17 cellular contexts compared by ENCODE assay signal in genomic region chr18:42192251-42193248, GRCh38.
A peak's percentile ranks its signal among the peaks of the same experiment; 100 is the strongest.
DNase-seq lines count a peak whose midpoint lies in the region; ATAC-seq, FAIRE-seq and TF ChIP-seq lines count a peak whose summit lies in the region.
"Had no signal": no experiment of that assay in that cellular context is flagged by ENCODE, and none has a peak within 500 bp of the region (broad histone marks: within the 10 kb centered on the region; RNA-seq: fewer than 3 reads in every experiment).

No MANE protein-coding gene starts in this region.

- in situ Hi-C loops in astrocyte of the spinal cord (cut with HindIII; ENCODE audit: low sequenced_read_pairs) = no loop called here

- 69% methylated on average over 5 of the region's 5 CpGs for WGBS in liver

- H3K27ac ChIP-seq in liver (ENCODE audit: low read depth in 1 of 2, low read length in 2 of 2) = no peak overlapping the region
- H3K27ac ChIP-seq: coronary artery, SK-N-MC had no signal

- peaks cover 0 to 8% (median 0%) of the 10 kb centered on the region in 4 donors for H3K36me3 ChIP-seq in liver (ENCODE audit: control insufficient read depth in 4 of 4, insufficient read depth in 3 of 4, low read depth in 1 of 4, low read length in 3 of 4)

- H3K4me3 ChIP-seq in astrocyte of the spinal cord (ENCODE audit: low read depth, low read length) (no peak overlapping the region), liver (ENCODE audit: low read depth in 1 of 3, low read length in 3 of 3) (no peak overlapping the region)
- H3K4me3 ChIP-seq: coronary artery, SK-N-MC had no signal

- no peak overlapping the region for H3K9ac ChIP-seq in liver (ENCODE audit: low read depth in 1 of 2, low read length in 2 of 2)

- H3K9me3 ChIP-seq in liver (ENCODE audit: control insufficient read depth in 4 of 4, low read length in 3 of 4) = peaks cover 0 to 3% (median 0%) of the 10 kb centered on the region in 4 donors

- peak; percentile 96 for FAIRE-seq in D721Med (lab: Jason Lieb, UNC)

- no peak for ATAC-seq in GM18907 (IDR thresholded peaks at IDR 0.05; ENCODE audit: unreplicated experiment)
- ATAC-seq: left colon; stimulated activated effector memory CD8-positive, alpha-beta T cell treated with anti-CD3 and anti-CD28 coated beads, Interleukin-12 subunit alpha, Interleukin-12 subunit beta, amount 100 ng/mL, for 72 hours had no signal

- DNase-seq in D721Med (ENCODE audit: insufficient read length, low spot score) = no peak
- DNase-seq in NCI-H460 (ENCODE audit: extremely low read depth, low read depth) = peak; percentile 9
- DNase-seq in astrocyte of the spinal cord (ENCODE audit: low read depth, low spot score) = peak; percentile 26
- no peak for DNase-seq in AG08395 (ENCODE audit: low spot score)
- no peak for DNase-seq in NCI-H2171 (lab: John Stamatoyannopoulos, UW)
- DNase-seq in NCI-H2029 (lab: John Stamatoyannopoulos, UW) = no peak
- DNase-seq: activated CD4-positive, alpha-beta T cell treated with anti-CD3 and anti-CD28 coated beads, Interleukin-2, amount 50 U/mL, for 1 hour; activated naive CD4-positive, alpha-beta T cell treated with Interleukin-2 at 50 U/mL for 16 hours; CD4-positive, alpha-beta memory T cell; left colon; NCI-H2081; occipital lobe had no signal

- H3K27me3 ChIP-seq in liver (ENCODE audit: control insufficient read depth in 4 of 4, insufficient read depth in 4 of 4, low read length in 3 of 4) = no peaks in the 10 kb centered on the region

- no peak for TF ChIP-seq RAD21 in liver (IDR thresholded peaks at IDR 0.05)

- TF ChIP-seq CTCF in D721Med (IDR thresholded peaks at IDR 0.05; ENCODE audit: insufficient read depth, missing control alignments) (no peak), astrocyte of the spinal cord (IDR thresholded peaks at IDR 0.05; ENCODE audit: low read depth, low read length) (no peak), liver (IDR thresholded peaks at IDR 0.05; ENCODE audit: low read depth, low read length, missing input control) (no peak)

- H3K4me1 ChIP-seq in liver (ENCODE audit: control insufficient read depth in 4 of 4, insufficient read depth in 4 of 4, low read length in 3 of 4) = no peaks in the 10 kb centered on the region

TF ChIP-seq in liver, 16 proteins besides CTCF, POLR2A, EP300 and RAD21:
- TF ChIP-seq SP1 (IDR thresholded peaks at IDR 0.05) (no peak), JUND (IDR thresholded peaks at IDR 0.05) (no peak), NR2F2 (IDR thresholded peaks at IDR 0.05) (no peak), FOXA2 (IDR thresholded peaks at IDR 0.05) (peak; percentile 31)
- TF ChIP-seq, protein P1, sequence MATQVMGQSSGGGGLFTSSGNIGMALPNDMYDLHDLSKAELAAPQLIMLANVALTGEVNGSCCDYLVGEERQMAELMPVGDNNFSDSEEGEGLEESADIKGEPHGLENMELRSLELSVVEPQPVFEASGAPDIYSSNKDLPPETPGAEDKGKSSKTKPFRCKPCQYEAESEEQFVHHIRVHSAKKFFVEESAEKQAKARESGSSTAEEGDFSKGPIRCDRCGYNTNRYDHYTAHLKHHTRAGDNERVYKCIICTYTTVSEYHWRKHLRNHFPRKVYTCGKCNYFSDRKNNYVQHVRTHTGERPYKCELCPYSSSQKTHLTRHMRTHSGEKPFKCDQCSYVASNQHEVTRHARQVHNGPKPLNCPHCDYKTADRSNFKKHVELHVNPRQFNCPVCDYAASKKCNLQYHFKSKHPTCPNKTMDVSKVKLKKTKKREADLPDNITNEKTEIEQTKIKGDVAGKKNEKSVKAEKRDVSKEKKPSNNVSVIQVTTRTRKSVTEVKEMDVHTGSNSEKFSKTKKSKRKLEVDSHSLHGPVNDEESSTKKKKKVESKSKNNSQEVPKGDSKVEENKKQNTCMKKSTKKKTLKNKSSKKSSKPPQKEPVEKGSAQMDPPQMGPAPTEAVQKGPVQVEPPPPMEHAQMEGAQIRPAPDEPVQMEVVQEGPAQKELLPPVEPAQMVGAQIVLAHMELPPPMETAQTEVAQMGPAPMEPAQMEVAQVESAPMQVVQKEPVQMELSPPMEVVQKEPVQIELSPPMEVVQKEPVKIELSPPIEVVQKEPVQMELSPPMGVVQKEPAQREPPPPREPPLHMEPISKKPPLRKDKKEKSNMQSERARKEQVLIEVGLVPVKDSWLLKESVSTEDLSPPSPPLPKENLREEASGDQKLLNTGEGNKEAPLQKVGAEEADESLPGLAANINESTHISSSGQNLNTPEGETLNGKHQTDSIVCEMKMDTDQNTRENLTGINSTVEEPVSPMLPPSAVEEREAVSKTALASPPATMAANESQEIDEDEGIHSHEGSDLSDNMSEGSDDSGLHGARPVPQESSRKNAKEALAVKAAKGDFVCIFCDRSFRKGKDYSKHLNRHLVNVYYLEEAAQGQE (IDR thresholded peaks at IDR 0.05) = no peak

Comparison
In these comparisons a context has a peak if more than half of its experiments do, and no peak if none do; other contexts are left out.
1. DNase-seq: peak in NCI-H460 (single experiment) and astrocyte of the spinal cord (single experiment); none in D721Med (single experiment), AG08395 (single experiment), NCI-H2171 (single experiment) and NCI-H2029 (single experiment).